ENCODE assay signal across 8 cellular contexts in the genomic region with DNA sequence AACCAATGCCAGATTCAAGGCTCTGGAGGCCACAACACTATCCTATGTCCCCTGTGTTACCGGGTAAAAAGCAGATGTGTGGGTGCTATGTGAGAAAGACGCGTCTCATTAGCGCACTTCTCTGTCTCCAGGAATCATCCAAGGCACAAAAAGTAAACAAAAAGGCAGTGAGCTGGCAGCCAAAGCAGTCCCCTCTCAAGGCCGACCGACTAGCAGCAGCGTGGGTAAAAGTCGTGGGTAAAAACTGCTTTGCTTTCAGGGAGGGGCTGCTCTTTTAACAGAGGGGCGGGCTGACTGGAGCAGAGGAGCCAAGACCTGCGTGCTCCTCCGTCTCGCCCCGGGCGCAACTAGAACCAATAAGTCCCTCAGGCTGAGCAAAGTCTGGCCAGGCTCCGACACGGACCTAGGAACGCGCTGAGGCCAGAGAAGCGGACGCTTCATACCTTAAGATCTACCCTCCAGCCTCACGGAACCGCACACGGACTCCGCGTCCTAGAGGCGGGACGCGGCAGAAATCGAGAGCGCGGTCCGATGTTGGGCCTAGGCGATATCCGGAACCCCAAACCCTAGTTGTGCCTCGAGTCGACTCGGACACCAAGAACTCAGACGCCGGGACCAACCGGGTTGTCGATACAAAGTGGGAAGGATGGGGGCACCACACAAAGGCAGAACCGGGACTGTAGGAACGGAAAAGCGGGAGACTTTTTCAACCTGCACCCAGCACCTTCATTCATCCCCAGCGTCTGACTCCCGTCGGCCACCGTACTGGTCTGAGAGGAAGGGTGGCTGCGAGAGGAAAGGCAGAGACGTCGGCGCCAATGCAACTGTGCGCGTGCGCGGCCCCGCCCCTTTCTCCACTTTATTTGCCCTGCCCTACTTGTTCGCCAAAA. TPM values are rescaled to one million over a fixed set of nuclear protein-coding genes. Genes with fewer than 3 reads are reported as not detected.
DNase-seq lines count a peak whose midpoint lies in the region; ATAC-seq, FAIRE-seq and TF ChIP-seq lines count a peak whose summit lies in the region.

A gene with protein sequence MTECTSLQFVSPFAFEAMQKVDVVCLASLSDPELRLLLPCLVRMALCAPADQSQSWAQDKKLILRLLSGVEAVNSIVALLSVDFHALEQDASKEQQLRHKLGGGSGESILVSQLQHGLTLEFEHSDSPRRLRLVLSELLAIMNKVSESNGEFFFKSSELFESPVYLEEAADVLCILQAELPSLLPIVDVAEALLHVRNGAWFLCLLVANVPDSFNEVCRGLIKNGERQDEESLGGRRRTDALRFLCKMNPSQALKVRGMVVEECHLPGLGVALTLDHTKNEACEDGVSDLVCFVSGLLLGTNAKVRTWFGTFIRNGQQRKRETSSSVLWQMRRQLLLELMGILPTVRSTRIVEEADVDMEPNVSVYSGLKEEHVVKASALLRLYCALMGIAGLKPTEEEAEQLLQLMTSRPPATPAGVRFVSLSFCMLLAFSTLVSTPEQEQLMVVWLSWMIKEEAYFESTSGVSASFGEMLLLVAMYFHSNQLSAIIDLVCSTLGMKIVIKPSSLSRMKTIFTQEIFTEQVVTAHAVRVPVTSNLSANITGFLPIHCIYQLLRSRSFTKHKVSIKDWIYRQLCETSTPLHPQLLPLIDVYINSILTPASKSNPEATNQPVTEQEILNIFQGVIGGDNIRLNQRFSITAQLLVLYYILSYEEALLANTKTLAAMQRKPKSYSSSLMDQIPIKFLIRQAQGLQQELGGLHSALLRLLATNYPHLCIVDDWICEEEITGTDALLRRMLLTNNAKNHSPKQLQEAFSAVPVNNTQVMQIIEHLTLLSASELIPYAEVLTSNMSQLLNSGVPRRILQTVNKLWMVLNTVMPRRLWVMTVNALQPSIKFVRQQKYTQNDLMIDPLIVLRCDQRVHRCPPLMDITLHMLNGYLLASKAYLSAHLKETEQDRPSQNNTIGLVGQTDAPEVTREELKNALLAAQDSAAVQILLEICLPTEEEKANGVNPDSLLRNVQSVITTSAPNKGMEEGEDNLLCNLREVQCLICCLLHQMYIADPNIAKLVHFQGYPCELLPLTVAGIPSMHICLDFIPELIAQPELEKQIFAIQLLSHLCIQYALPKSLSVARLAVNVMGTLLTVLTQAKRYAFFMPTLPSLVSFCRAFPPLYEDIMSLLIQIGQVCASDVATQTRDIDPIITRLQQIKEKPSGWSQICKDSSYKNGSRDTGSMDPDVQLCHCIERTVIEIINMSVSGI (minus strand): TSS at position 772 of the 890 bp plus-strand sequence. CDS start 1,338 bp downstream, outside the sequence.

- CTCF ChIA-PET in A549 (lab: Yijun Ruan, JAX) = interaction anchor here (1.0 to 1.6 kb wide), 3 partner anchors 8 to 182 kb away, joined by 3 to 5 read pairs (median 3); no protein-coding TSS in a partner anchor

- H3K4me1 ChIP-seq in A549 (peaks cover 8% of the 10 kb centered on the region), spleen (peaks cover 9 to 27% (median 21%) of the 10 kb centered on the region in 6 donors)

- H3K27me3 ChIP-seq in bronchial epithelial cell (ENCODE audit: control insufficient read depth, insufficient read depth, low read length) (no peaks in the 10 kb centered on the region), spleen (replicated peaks in 1 of 7) (peaks cover 0 to 4% (median 0%) of the 10 kb centered on the region in 7 donors)

- no peak for TF ChIP-seq EP300 in A549 (IDR thresholded peaks at IDR 0.05)

- TF ChIP-seq POLR2A in A549 (IDR thresholded peaks at IDR 0.05; ENCODE audit: low read length) (peak; percentile 97), spleen (IDR thresholded peaks at IDR 0.05) (peak in 2 of 3 donors; percentile 28 to 72)

- ATAC-seq in A549 (peak; percentile 93 to 94), GM18907 (IDR thresholded peaks at IDR 0.05; ENCODE audit: unreplicated experiment) (peak; percentile 84), HG03159 (IDR thresholded peaks at IDR 0.05; ENCODE audit: unreplicated experiment) (peak; percentile 81)

- POLR2A ChIA-PET in A549 (lab: Yijun Ruan, JAX) = no interaction called here

- H3K4me3 ChIP-seq in A549 (peak within 1 kb of the TSS; percentile 63), WI38 (ENCODE audit: low read depth, low read length) (peak within 1 kb of the TSS; percentile 80), bronchial epithelial cell (ENCODE audit: low read depth, low read length) (peak within 1 kb of the TSS; percentile 70), spleen (peak within 1 kb of the TSS; percentile 72 to 89 (median 84))

- TF ChIP-seq CTCF in A549 (IDR thresholded peaks at IDR 0.05) = no peak
- no peak for TF ChIP-seq CTCF in WI38 (IDR thresholded peaks at IDR 0.05; ENCODE audit: low read depth, low read length)
- no peak for TF ChIP-seq CTCF in bronchial epithelial cell (IDR thresholded peaks at IDR 0.05; ENCODE audit: insufficient read depth, low read length, severe bottlenecking)
- TF ChIP-seq CTCF in spleen (IDR thresholded peaks at IDR 0.05 in 8 of 11, conservative IDR thresholded peaks at IDR 0.05 in 3 of 11) = peak in 2 of 11 experiments; percentile 16

- no peak for TF ChIP-seq RAD21 in A549 (conservative IDR thresholded peaks at IDR 0.05 in 1 of 2, IDR thresholded peaks at IDR 0.05 in 1 of 2)

- peak; percentile 97 to 98 for DNase-seq in A549 (ENCODE audit: low read depth in 1 of 2, low spot score in 1 of 2)
- peak; percentile 88 for DNase-seq in NCI-H2227 treated with DMSO at 0.1 percent for 48 hours (lab: John Stamatoyannopoulos, UW)
- DNase-seq in bronchial epithelial cell (ENCODE audit: low read depth) = peak; percentile 82
- peak; percentile 97 for DNase-seq in inferior parietal cortex (ENCODE audit: extremely low spot score)
- DNase-seq in spleen = peak; percentile 98

- peak within 1 kb of the TSS; percentile 90 for H3K4me2 ChIP-seq in A549

- FAIRE-seq in A549 (lab: Jason Lieb, UNC) (no peak), bronchial epithelial cell (lab: Jason Lieb, UNC) (no peak)

- under 1% methylated on average over 44 of the region's 58 CpGs for WGBS in A549 (ENCODE audit: missing lambda C conversion rate)
- 0 to 1% (median 0%) methylated on average over 40 to 58 of the region's 58 CpGs for WGBS in spleen, 5 donors

- peak within 1 kb of the TSS; percentile 85 to 94 for H3K27ac ChIP-seq in A549
- peak within 1 kb of the TSS; percentile 79 to 90 (median 88) for H3K27ac ChIP-seq in spleen

- H3K9me3 ChIP-seq in A549 (no peaks in the 10 kb centered on the region), spleen (no peaks in the 10 kb centered on the region)

- peaks cover 2% of the 10 kb centered on the region for H3K36me3 ChIP-seq in bronchial epithelial cell (ENCODE audit: control insufficient read depth, insufficient read depth, low read length)
- peaks cover 0 to 37% (median 17%) of the 10 kb centered on the region in 6 donors for H3K36me3 ChIP-seq in spleen

- intact Hi-C loops in spleen (cut with DNase I; ENCODE audit: low total_unique reads) = loop anchor here (10.0 kb wide), 1 partner anchor 137 kb away; a partner anchor contains a TSS

TF ChIP-seq in A549, 52 proteins besides CTCF, POLR2A, EP300 and RAD21 (continues in another document):
- TF ChIP-seq JUN (IDR thresholded peaks at IDR 0.05) (peak; percentile 93 to 98), TP53 (CRISPR knock-in tag; IDR thresholded peaks at IDR 0.05) (peak; percentile 88; the same call in 1 of the 2 replicates), HDAC2 (IDR thresholded peaks at IDR 0.05) (no peak), KDM5A (IDR thresholded peaks at IDR 0.05) (peak; percentile 85), TFCP2L1 (CRISPR knock-in tag; IDR thresholded peaks at IDR 0.05) (peak; percentile 88), HOXB5 (CRISPR knock-in tag; IDR thresholded peaks at IDR 0.05) (0 out of 2 replicates have a peak, but pooled peaks have one; percentile 50), NFE2L2 (conservative IDR thresholded peaks at IDR 0.05; ENCODE audit: low read length) (no peak), RNF2 (IDR thresholded peaks at IDR 0.05; ENCODE audit: borderline replicate concordance, low read depth) (no peak), MYC (IDR thresholded peaks at IDR 0.05; ENCODE audit: borderline replicate concordance, low read length) (0 out of 2 replicates have a peak, but pooled peaks have one; percentile 55)
- TF ChIP-seq, protein P1, sequence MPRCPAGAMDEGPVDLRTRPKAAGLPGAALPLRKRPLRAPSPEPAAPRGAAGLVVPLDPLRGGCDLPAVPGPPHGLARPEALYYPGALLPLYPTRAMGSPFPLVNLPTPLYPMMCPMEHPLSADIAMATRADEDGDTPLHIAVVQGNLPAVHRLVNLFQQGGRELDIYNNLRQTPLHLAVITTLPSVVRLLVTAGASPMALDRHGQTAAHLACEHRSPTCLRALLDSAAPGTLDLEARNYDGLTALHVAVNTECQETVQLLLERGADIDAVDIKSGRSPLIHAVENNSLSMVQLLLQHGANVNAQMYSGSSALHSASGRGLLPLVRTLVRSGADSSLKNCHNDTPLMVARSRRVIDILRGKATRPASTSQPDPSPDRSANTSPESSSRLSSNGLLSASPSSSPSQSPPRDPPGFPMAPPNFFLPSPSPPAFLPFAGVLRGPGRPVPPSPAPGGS (IDR thresholded peaks at IDR 0.05) = peak; percentile 95
- TF ChIP-seq, protein P2, sequence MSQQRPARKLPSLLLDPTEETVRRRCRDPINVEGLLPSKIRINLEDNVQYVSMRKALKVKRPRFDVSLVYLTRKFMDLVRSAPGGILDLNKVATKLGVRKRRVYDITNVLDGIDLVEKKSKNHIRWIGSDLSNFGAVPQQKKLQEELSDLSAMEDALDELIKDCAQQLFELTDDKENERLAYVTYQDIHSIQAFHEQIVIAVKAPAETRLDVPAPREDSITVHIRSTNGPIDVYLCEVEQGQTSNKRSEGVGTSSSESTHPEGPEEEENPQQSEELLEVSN (IDR thresholded peaks at IDR 0.05; ENCODE audit: borderline replicate concordance, low read depth) = no peak
- TF ChIP-seq, protein P3, sequence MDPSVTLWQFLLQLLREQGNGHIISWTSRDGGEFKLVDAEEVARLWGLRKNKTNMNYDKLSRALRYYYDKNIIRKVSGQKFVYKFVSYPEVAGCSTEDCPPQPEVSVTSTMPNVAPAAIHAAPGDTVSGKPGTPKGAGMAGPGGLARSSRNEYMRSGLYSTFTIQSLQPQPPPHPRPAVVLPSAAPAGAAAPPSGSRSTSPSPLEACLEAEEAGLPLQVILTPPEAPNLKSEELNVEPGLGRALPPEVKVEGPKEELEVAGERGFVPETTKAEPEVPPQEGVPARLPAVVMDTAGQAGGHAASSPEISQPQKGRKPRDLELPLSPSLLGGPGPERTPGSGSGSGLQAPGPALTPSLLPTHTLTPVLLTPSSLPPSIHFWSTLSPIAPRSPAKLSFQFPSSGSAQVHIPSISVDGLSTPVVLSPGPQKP (IDR thresholded peaks at IDR 0.05; ENCODE audit: low read depth, low read length) = no peak

RNA-seq across cellular contexts. Expression of the gene that starts here (rescaled TPM):
- 33.9 and 35.0 TPM in 2 replicates for polyA plus RNA-seq in A549 (2011; rRNA removed)
- polyA plus RNA-seq in A549 (2012; cell fraction: cytosol; rRNA removed) = 5.2 and 5.8 TPM in 2 replicates
- polyA plus RNA-seq in A549 (2012; cell fraction: nucleus; rRNA removed) = 8.5 and 13.6 TPM in 2 replicates
- 12.5 to 14.0 TPM (median 12.7 TPM) in 3 replicates for polyA plus RNA-seq in A549 (2017; fragmentation: RNase III; extraction: RNeasy Plus Mini Kit Qiagen cat#74134 plus additional on column Dnase treatment)
- polyA minus RNA-seq in A549 (2011; rRNA and poly(A)+ RNA removed) = 40.2 and 44.4 TPM in 2 replicates
- 16.8 and 17.1 TPM in 2 replicates for total RNA-seq in bronchial epithelial cell
- total RNA-seq in spleen = 10 to 100 TPM; 13.8 to 20.0 (median 16.2) TPM
- 1 to 10 TPM; 2.1 to 3.7 (median 2.6) TPM for polyA plus RNA-seq in spleen

Comparison
In these comparisons a context has a peak if more than half of its experiments do, and no peak if none do; other contexts are left out.
1. Peak in every context shown above with its lines: DNase-seq, ATAC-seq, H3K4me3 ChIP-seq and H3K27ac ChIP-seq.